25 cellular contexts compared by ENCODE assay signal in genomic region chr12:116314477-116314876, GRCh38. TPM values are rescaled to one million over a fixed set of nuclear protein-coding genes. Genes with fewer than 3 reads are reported as not detected.
DNase-seq lines count a peak whose midpoint lies in the region; ATAC-seq, FAIRE-seq and TF ChIP-seq lines count a peak whose summit lies in the region.
"Had no signal": no experiment of that assay in that cellular context is flagged by ENCODE, and none has a peak within 500 bp of the region (broad histone marks: within the 10 kb centered on the region; RNA-seq: fewer than 3 reads in every experiment).

No MANE protein-coding gene starts in this region.

- H3K4me1 ChIP-seq in K562 (replicated peaks in 1 of 2; ENCODE audit: control insufficient read depth in 2 of 2, insufficient read depth in 2 of 2, low read length in 2 of 2) (no peaks in the 10 kb centered on the region; a peak in 2 of 5 replicates), upper lobe of right lung (peaks cover 6% of the 10 kb centered on the region)
- H3K4me1 ChIP-seq: prostate gland had no signal

- POLR2A ChIA-PET in K562 (lab: Yijun Ruan, JAX): no interaction called here

- no peaks in the 10 kb centered on the region for H4K20me1 ChIP-seq in K562 (replicated peaks; ENCODE audit: control insufficient read depth, insufficient read depth, low read length)

- no peak overlapping the region for H2AFZ ChIP-seq in K562 (ENCODE audit: low read depth, low read length)

- WGBS in K562 (ENCODE audit: insufficient coverage, low coverage, missing lambda C conversion rate): 60% methylated on average over 7 of the region's 7 CpGs

- no peak; the same call in 2 of the 3 replicates for ATAC-seq in K562
- ATAC-seq in upper lobe of right lung: peak; percentile 32
- ATAC-seq in left cardiac atrium: no peak
- no peak for ATAC-seq in HG02642 (IDR thresholded peaks at IDR 0.05; ENCODE audit: poor library complexity, unreplicated experiment)
- ATAC-seq: activated CD8-positive, alpha-beta memory T cell treated with anti-CD3 and anti-CD28 coated beads, Interleukin-2, amount 10 ng/mL, durations not matched to agents 7 days and 5 days; activated T-cell treated with anti-CD3 and anti-CD28 coated beads, Interleukin-2, amount 50 U/mL, for 72 hours had no signal

- in situ Hi-C loops in K562 (cut with MboI): no loop called here

- TF ChIP-seq EP300 in K562 (IDR thresholded peaks at IDR 0.05; ENCODE audit: low read length): no peak

- no peak for FAIRE-seq in K562 (lab: Jason Lieb, UNC)
- FAIRE-seq: TTC549 had no signal

- no peaks in the 10 kb centered on the region; the same call in 1 of the 2 replicates for H3K9me3 ChIP-seq in K562 (replicated peaks; ENCODE audit: control insufficient read depth, insufficient read depth, low read depth, low read length)
- H3K9me3 ChIP-seq in upper lobe of right lung: no peaks in the 10 kb centered on the region
- H3K9me3 ChIP-seq: prostate gland had no signal

- H3K4me2 ChIP-seq in K562 (ENCODE audit: insufficient read depth, low read length): no peak overlapping the region

- DNase-seq in SIG-M5 treated with dmso at 0.1 percent for 504 hours (lab: John Stamatoyannopoulos, UW; ENCODE audit: unreplicated experiment) (peak; percentile 59), SIG-M5 (lab: John Stamatoyannopoulos, UW) (no peak), NOMO-1 (lab: John Stamatoyannopoulos, UW; ENCODE audit: unreplicated experiment in 2 of 2) (peak; percentile 63 to 68), K562 (ENCODE audit: extremely low read depth in 1 of 4, low spot score in 3 of 4) (no peak), upper lobe of right lung (no peak), left cardiac atrium (no peak), NCI-H1417 treated with DMSO at 0.1 percent for 48 hours (lab: John Stamatoyannopoulos, UW) (no peak)
- DNase-seq: activated CD8-positive, alpha-beta memory T cell treated with anti-CD3 and anti-CD28 coated beads, Interleukin-2, amount 10 ng/mL, durations not matched to agents 7 days and 5 days; activated T-cell treated with anti-CD3 and anti-CD28 coated beads, Interleukin-2, amount 50 U/mL, for 72 hours; anterior cingulate cortex; CD8-positive, alpha-beta memory T cell; cortex of kidney; DMS153; endodermal cell; MM.1S; NCI-H187; NCI-H2171 treated with DMSO at 0.1 percent for 48 hours; NCI-H526; stomach; SW 1271; tibial artery had no signal

- intact Hi-C loops in K562 (cut with micrococcal nuclease): no loop called here
- intact Hi-C loops in upper lobe of right lung (cut with DNase I): no loop called here
- intact Hi-C loops in left cardiac atrium (cut with DNase I): no loop called here

- BruUV-seq in K562 (replicated peaks; lab: Mats Ljungman, UMichigan): no TSS peak

- H3K27me3 ChIP-seq in K562 (ENCODE audit: control insufficient read depth in 2 of 2, insufficient read depth in 2 of 2, low read length in 2 of 2) (no peaks in the 10 kb centered on the region), upper lobe of right lung (no peaks in the 10 kb centered on the region)
- H3K27me3 ChIP-seq: stomach, tibial artery had no signal

- CTCF ChIA-PET in K562 (lab: Yijun Ruan, JAX; ENCODE audit: low intra/inter-chr PET ratio): no interaction called here

- H3K9me1 ChIP-seq in K562 (ENCODE audit: control insufficient read depth, insufficient read depth, low read length): no peaks in the 10 kb centered on the region

- H3K9ac ChIP-seq in K562 (ENCODE audit: insufficient read depth in 1 of 2, low read depth in 2 of 2, low read length in 2 of 2): no peak overlapping the region

- H3K36me3 ChIP-seq in K562 (ENCODE audit: control insufficient read depth, insufficient read depth, low read length) (no peaks in the 10 kb centered on the region), upper lobe of right lung (no peaks in the 10 kb centered on the region)
- H3K36me3 ChIP-seq: prostate gland, stomach, tibial artery had no signal

- H3K27ac ChIP-seq in K562 (ENCODE audit: extremely low read depth, low read depth, low read length) (no peak overlapping the region), upper lobe of right lung (no peak overlapping the region)
- H3K27ac ChIP-seq: 22Rv1, prostate gland, stomach, tibial artery had no signal

- no peak for TF ChIP-seq POLR2A in K562 (conservative IDR thresholded peaks at IDR 0.05)

- no peak for TF ChIP-seq CTCF in K562 (IDR thresholded peaks at IDR 0.05 in 2 of 3, conservative IDR thresholded peaks at IDR 0.05 in 1 of 3; ENCODE audit: insufficient read depth in 2 of 3, low read depth in 1 of 3, low read length in 3 of 3)
- TF ChIP-seq CTCF in upper lobe of right lung (IDR thresholded peaks at IDR 0.05): no peak

- TF ChIP-seq RAD21 in K562 (CRISPR knock-in tag; conservative IDR thresholded peaks at IDR 0.05 in 1 of 2, IDR thresholded peaks at IDR 0.05 in 1 of 2): no peak

- no peaks in the 10 kb centered on the region for H3K79me2 ChIP-seq in K562 (ENCODE audit: control insufficient read depth, insufficient read depth, low read length)

- H3K4me3 ChIP-seq in K562 (no peak overlapping the region), upper lobe of right lung (no peak overlapping the region)
- H3K4me3 ChIP-seq: prostate gland, stomach, tibial artery had no signal

TF ChIP-seq in K562, 482 proteins besides CTCF, POLR2A, EP300 and RAD21 (continues in another document):
- TF ChIP-seq NFIC (IDR thresholded peaks at IDR 0.05): peak; percentile 35; the same call in 1 of the 2 replicates
- TF ChIP-seq ZC3H8 (IDR thresholded peaks at IDR 0.05): no peak
- TF ChIP-seq ILF3 (IDR thresholded peaks at IDR 0.05; ENCODE audit: borderline replicate concordance): no peak
- no peak for TF ChIP-seq CC2D1A (IDR thresholded peaks at IDR 0.05)
- TF ChIP-seq HOXB6 (CRISPR knock-in tag; IDR thresholded peaks at IDR 0.05; ENCODE audit: borderline replicate concordance): no peak
- TF ChIP-seq ZNF57 (CRISPR knock-in tag; IDR thresholded peaks at IDR 0.05): no peak
- TF ChIP-seq ZBTB43 (CRISPR knock-in tag; IDR thresholded peaks at IDR 0.05): no peak
- no peak for TF ChIP-seq ID3 (CRISPR knock-in tag; IDR thresholded peaks at IDR 0.05)
- no peak for TF ChIP-seq ID3 (tag; IDR thresholded peaks at IDR 0.05)
- no peak for TF ChIP-seq ZNF24 (IDR thresholded peaks at IDR 0.05)
- TF ChIP-seq ZNF274 (IDR thresholded peaks at IDR 0.05; ENCODE audit: borderline replicate concordance, low read depth, low read length): no peak
- peak; percentile 26; the same call in 1 of the 2 replicates for TF ChIP-seq SPI1 (IDR thresholded peaks at IDR 0.05; ENCODE audit: borderline replicate concordance, low read depth, low read length)
- no peak for TF ChIP-seq THRA (IDR thresholded peaks at IDR 0.05)
- TF ChIP-seq NUFIP1 (IDR thresholded peaks at IDR 0.05; ENCODE audit: partially characterized antibody): no peak
- no peak for TF ChIP-seq EGR1 (conservative IDR thresholded peaks at IDR 0.05)
- no peak for TF ChIP-seq ARID1B (IDR thresholded peaks at IDR 0.05)

RNA-seq across cellular contexts. Expression of gene MED13L, which starts 37.0 kb away (rescaled TPM):
- total RNA-seq in K562 (2011; cell fraction: chromatin; rRNA removed; ENCODE audit: low replicate concordance): 259 and 607 TPM in 2 replicates
- total RNA-seq in K562 (2011; cell fraction: nucleolus; rRNA removed): 97.6 and 127 TPM in 2 replicates
- total RNA-seq in K562 (2011; cell fraction: nucleoplasm; rRNA removed): 277 and 397 TPM in 2 replicates
- 29.3 and 32.5 TPM in 2 replicates for total RNA-seq in K562 (2014; rRNA removed)
- total RNA-seq in K562 (2014; rRNA removed; fragmentation: Illumina TruSeq; extraction: Trizol): 71.9 and 82.3 TPM in 2 replicates
- total RNA-seq in K562 (2015; rRNA removed; fragmentation: Illumina TruSeq; extraction: Trizol): 70.1 and 70.8 TPM in 2 replicates
- total RNA-seq in K562 (2021): 76.9 and 90.3 TPM in 2 replicates
- polyA plus RNA-seq in K562 (2011; rRNA removed): 45.8 and 48.0 TPM in 2 replicates
- polyA plus RNA-seq in K562 (2011; cell fraction: cytosol; rRNA removed): 26.1 and 36.3 TPM in 2 replicates
- 102 and 117 TPM in 2 replicates for polyA plus RNA-seq in K562 (2011; cell fraction: nucleus; rRNA removed)
- 29.2 and 39.4 TPM in 2 replicates for polyA plus RNA-seq in K562 (2012)
- 34.0 and 36.9 TPM in 2 replicates for polyA plus RNA-seq in K562 (2014; fragmentation: Illumina TruSeq; extraction: Trizol)
- polyA plus RNA-seq in K562 (2014; fragmentation: Nextera tagmentation; extraction: Ambion mirVana): 10 to 100 TPM; 13.4 to 22.0 TPM
- polyA plus RNA-seq in K562 (2014; rRNA removed): 25.7 and 26.8 TPM in 2 replicates
- 279 and 322 TPM in 2 replicates for polyA minus RNA-seq in K562 (2011; rRNA and poly(A)+ RNA removed)
- polyA minus RNA-seq in K562 (2011; cell fraction: cytosol; rRNA and poly(A)+ RNA removed): 59.1 and 73.6 TPM in 2 replicates
- 174 and 313 TPM in 2 replicates for polyA minus RNA-seq in K562 (2011; cell fraction: nucleus; rRNA and poly(A)+ RNA removed)
- total RNA-seq in upper lobe of right lung: 147 TPM
- total RNA-seq in left cardiac atrium: 10 to 100 TPM; 66.0 to 68.3 TPM

Comparison
In these comparisons a context has a peak if more than half of its experiments do, and no peak if none do; other contexts are left out.
1. DNase-seq: peak in SIG-M5 treated with dmso at 0.1 percent for 504 hours (single experiment) and NOMO-1 (2 of 2); none in SIG-M5 (single experiment), K562 (0 of 4), upper lobe of right lung (single experiment), left cardiac atrium (single experiment) and NCI-H1417 treated with DMSO at 0.1 percent for 48 hours (single experiment).